Comparison of ENCODE assay signal across 16 cellular contexts in genomic region chr15:91890614-91891013, GRCh38.
A peak's percentile ranks its signal among the peaks of the same experiment; 100 is the strongest.
DNase-seq lines count a peak whose midpoint lies in the region; FAIRE-seq and TF ChIP-seq lines count a peak whose summit lies in the region.
"Had no signal": no experiment of that assay in that cellular context is flagged by ENCODE, and none has a peak within 500 bp of the region (broad histone marks: within the 10 kb centered on the region; RNA-seq: fewer than 3 reads in every experiment).

No MANE protein-coding gene starts in this region.

- H3K27ac ChIP-seq in RWPE1 (peak overlapping the region; percentile 63), substantia nigra (ENCODE audit: low read depth, low read length, poor library complexity, severe bottlenecking) (peak overlapping the region; percentile 28)
- H3K27ac ChIP-seq: C4-2B, KMS-11, spleen had no signal

- POLR2A ChIA-PET in RWPE1 (lab: Yijun Ruan, JAX; ENCODE audit: low non-redundant PET), result no interaction called here

- CTCF ChIA-PET in RWPE1 (lab: Yijun Ruan, JAX), result interaction anchor here (1.2 kb wide), 1 partner anchor 51 kb away, joined by 3 read pairs; no protein-coding TSS in a partner anchor

- peak; percentile 75 for FAIRE-seq in H54 (lab: Jason Lieb, UNC)
- FAIRE-seq: GM12891 had no signal

- DNase-seq in H54 (ENCODE audit: insufficient read length, low spot score) (peak; percentile 61), RWPE1 (ENCODE audit: low spot score) (peak; percentile 95), ecto neural progenitor cell (ENCODE audit: low spot score) (peak; percentile 18), substantia nigra (lab: John Stamatoyannopoulos, UW) (no peak), NCI-H1436 (lab: John Stamatoyannopoulos, UW) (no peak), NCI-H69 (lab: John Stamatoyannopoulos, UW) (no peak)
- DNase-seq in stimulated activated CD4-positive, alpha-beta T cell treated with anti-CD3 and anti-CD28 coated beads, Interleukin-4, amount 100 ng/mL, for 1 hour, result no peak
- DNase-seq: NCI-H146; NCI-H510A; occipital lobe; spleen; stimulated activated naive CD8-positive, alpha-beta T cell treated with anti-CD3 and anti-CD28 coated beads, Interleukin-15, Interleukin-2, amounts not matched to agents 100 U/mL and 50 U/mL, for 24 hours; T-cell had no signal

- TF ChIP-seq CTCF in RWPE1 (conservative IDR thresholded peaks at IDR 0.05; ENCODE audit: low read depth), result no peak

- TF ChIP-seq POLR2A in H54 (IDR thresholded peaks at IDR 0.05; ENCODE audit: low read depth, low read length), result no peak

Comparison
In these comparisons a context has a peak if more than half of its experiments do, and no peak if none do; other contexts are left out.
1. DNase-seq: peak in H54 (single experiment), RWPE1 (single experiment) and ecto neural progenitor cell (single experiment); none in substantia nigra (0 of 49), stimulated activated CD4-positive, alpha-beta T cell treated with anti-CD3 and anti-CD28 coated beads, Interleukin-4, amount 100 ng/mL, for 1 hour (single experiment), NCI-H1436 (single experiment) and NCI-H69 (single experiment).